In genomic region chr16:46850619-46851555, GRCh38 we compare ENCODE assay signal across 21 cellular contexts. TPM values are rescaled to one million over a fixed set of nuclear protein-coding genes. Genes with fewer than 3 reads are reported as not detected.
DNase-seq lines count a peak whose midpoint lies in the region; ATAC-seq and TF ChIP-seq lines count a peak whose summit lies in the region.
"Had no signal": no experiment of that assay in that cellular context is flagged by ENCODE, and none has a peak within 500 bp of the region (broad histone marks: within the 10 kb centered on the region; RNA-seq: fewer than 3 reads in every experiment).

No MANE protein-coding gene starts in this region.

- no peaks in the 10 kb centered on the region for H3K36me3 ChIP-seq in thyroid gland
- H3K36me3 ChIP-seq: prostate gland had no signal

- H3K27ac ChIP-seq in thyroid gland, result no peak overlapping the region
- H3K27ac ChIP-seq: A549, epithelial cell of prostate, prostate gland had no signal

- TF ChIP-seq CTCF in GM10248 (IDR thresholded peaks at IDR 0.05; ENCODE audit: control extremely low read depth, extremely low read depth, low read depth, missing control alignments) (no peak), thyroid gland (IDR thresholded peaks at IDR 0.05) (no peak)

- POLR2A ChIA-PET in GM10248 (lab: Yijun Ruan, JAX), result interaction anchor here (1.0 kb wide), 1 partner anchor 68 kb away, joined by 3 read pairs; no protein-coding TSS in a partner anchor

- TF ChIP-seq POLR2A in thyroid gland (IDR thresholded peaks at IDR 0.05), result no peak

- peak; percentile 42 for DNase-seq in GM10248 (ENCODE audit: extremely low spot score)
- DNase-seq in hepatic stellate cell (ENCODE audit: low spot score), result no peak
- no peak for DNase-seq in NCI-H2227 treated with DMSO at 0.1 percent for 48 hours (lab: John Stamatoyannopoulos, UW)
- no peak for DNase-seq in thyroid gland
- DNase-seq in GOT3 (lab: John Stamatoyannopoulos, UW), result no peak
- DNase-seq: activated CD4-positive, alpha-beta T cell treated with anti-CD3 and anti-CD28 coated beads for 48 hours; activated CD8-positive, alpha-beta memory T cell treated with anti-CD3 and anti-CD28 coated beads, Interleukin-2, amount 50 U/mL, for 48 hours; activated naive CD4-positive, alpha-beta T cell treated with Interleukin-2 at 50 U/mL for 16 hours; CD4-positive, alpha-beta memory T cell; DND-41; NCI-H187 treated with DMSO at 0.1 percent for 48 hours; NCI-H510A treated with DMSO at 0.1 percent for 48 hours; nephron progenitor cell; stimulated activated naive CD8-positive, alpha-beta T cell treated with anti-CD3 and anti-CD28 coated beads, Interleukin-15, Interleukin-2, amounts not matched to agents 100 U/mL and 50 U/mL, for 24 hours had no signal

- H3K4me1 ChIP-seq in thyroid gland, result no peaks in the 10 kb centered on the region
- H3K4me1 ChIP-seq: A549, prostate gland had no signal

- CTCF ChIA-PET in GM10248 (lab: Yijun Ruan, JAX), result interaction anchor here (1.0 to 5.3 kb wide), 11 partner anchors 11 to 187 kb away, joined by 3 to 128 read pairs (median 5); partner anchors contain the start of gene C16orf87

- intact Hi-C loops in thyroid gland (cut with DNase I), result loop anchor here (5.0 kb wide), 1 partner anchor 76 kb away; no protein-coding TSS in a partner anchor

- 80 to 83% methylated on average over 5 of the region's 5 CpGs for WGBS in thyroid gland, 2 donors

- ATAC-seq in GM19397 (IDR thresholded peaks at IDR 0.05; ENCODE audit: unreplicated experiment) (peak; percentile 78), HG02885 (IDR thresholded peaks at IDR 0.05; ENCODE audit: poor library complexity, unreplicated experiment) (peak; percentile 72), esophagus mucosa (peak; percentile 13)
- ATAC-seq: A549; stimulated activated naive CD8-positive, alpha-beta T cell treated with anti-CD3 and anti-CD28 coated beads, Interleukin-15, Interleukin-2, amounts not matched to agents 100 U/mL and 50 U/mL, for 24 hours had no signal

- no peaks in the 10 kb centered on the region for H3K27me3 ChIP-seq in thyroid gland

- H3K9me3 ChIP-seq in thyroid gland, result no peaks in the 10 kb centered on the region
- H3K9me3 ChIP-seq: A549, prostate gland had no signal

- no peak overlapping the region for H3K4me3 ChIP-seq in thyroid gland (replicated peaks in 1 of 3)
- H3K4me3 ChIP-seq: A549, lung, prostate gland had no signal

RNA-seq across cellular contexts. Expression of gene C16orf87, which starts 19.9 kb away (rescaled TPM):
- 5.9 TPM for total RNA-seq in esophagus mucosa
- 10 to 100 TPM in 1 of 4 donors, 1 to 10 TPM in 3; 5.1 to 13.3 (median 6.2) TPM for total RNA-seq in thyroid gland

RNA-seq across cellular contexts. Expression of gene GPT2, which starts 33.3 kb away (rescaled TPM):
- total RNA-seq in esophagus mucosa (92.0 TPM), thyroid gland (10 to 100 TPM in 3 of 4 donors, 1 to 10 TPM in 1; 5.5 to 19.2 (median 13.2) TPM)

Comparison
In these comparisons a context has a peak if more than half of its experiments do, and no peak if none do; other contexts are left out.
1. ATAC-seq: peak in every context shown above with its lines; median percentile 78 in GM19397; 72 in HG02885; 13 in esophagus mucosa.